Comparison of ENCODE assay signal across 33 cellular contexts in the genomic region with DNA sequence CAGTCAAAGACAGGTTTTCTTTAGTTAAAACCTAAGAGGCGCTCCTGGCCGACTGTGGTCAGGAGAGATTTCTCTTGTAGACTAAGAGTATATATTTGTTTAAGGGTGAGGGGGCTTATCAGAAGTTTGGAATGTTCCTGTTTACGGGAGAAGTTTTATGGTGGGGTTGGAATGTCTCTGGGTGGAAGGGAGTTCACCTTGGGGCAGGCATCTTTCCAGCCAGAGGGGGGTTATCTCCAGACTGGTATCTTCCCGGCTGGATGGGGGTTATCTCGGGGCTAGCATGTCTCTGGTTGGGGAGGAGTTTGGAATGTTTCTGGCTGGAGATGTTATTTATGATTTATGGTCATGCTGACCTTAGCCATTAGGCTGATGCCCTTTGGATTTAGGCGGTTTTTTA.
"Had no signal": no experiment of that assay in that cellular context is flagged by ENCODE, and none has a peak within 500 bp of the region (broad histone marks: within the 10 kb centered on the region; RNA-seq: fewer than 3 reads in every experiment).

No MANE protein-coding gene starts in this region.

- H3K27ac ChIP-seq: adrenal gland, SJCRH30, SK-N-MC, WERI-Rb-1 had no signal

- ATAC-seq: activated CD8-positive, alpha-beta memory T cell treated with anti-CD3 and anti-CD28 coated beads, Interleukin-2, amount 10 ng/mL, durations not matched to agents 7 days and 5 days; activated naive CD4-positive, alpha-beta T cell treated with anti-CD3 and anti-CD28 coated beads, Interleukin-2, amount 50 U/mL, for 72 hours; activated T-cell treated with anti-CD3 and anti-CD28 coated beads, Interleukin-2, amount 50 U/mL, for 72 hours; activated T-helper 17 cell treated with anti-CD3 and anti-CD28 coated beads, Interleukin-2, amount 50 U/mL, for 72 hours; Panc1 had no signal

- H3K36me3 ChIP-seq: adrenal gland, MG63, SJCRH30, WERI-Rb-1 had no signal

- H3K27me3 Mint-ChIP-seq: activated CD4-positive, alpha-beta memory T cell treated with anti-CD3 and anti-CD28 coated beads, Interleukin-2, amount 10 ng/mL, durations not matched to agents 7 days and 5 days; activated CD8-positive, alpha-beta memory T cell treated with anti-CD3 and anti-CD28 coated beads, Interleukin-2, amount 10 ng/mL, durations not matched to agents 7 days and 5 days; activated T-helper 17 cell treated with anti-CD3 and anti-CD28 coated beads, Interleukin-2, amount 50 U/mL, for 72 hours had no signal

- H3K27ac Mint-ChIP-seq: activated CD4-positive, alpha-beta memory T cell treated with anti-CD3 and anti-CD28 coated beads, Interleukin-2, amount 10 ng/mL, durations not matched to agents 7 days and 5 days; activated CD8-positive, alpha-beta memory T cell treated with anti-CD3 and anti-CD28 coated beads, Interleukin-2, amount 10 ng/mL, durations not matched to agents 7 days and 5 days; activated naive CD4-positive, alpha-beta T cell treated with anti-CD3 and anti-CD28 coated beads, Interleukin-2, amount 50 U/mL, for 72 hours; activated T-cell treated with anti-CD3 and anti-CD28 coated beads, Interleukin-2, amount 50 U/mL, for 72 hours; activated T-helper 17 cell treated with anti-CD3 and anti-CD28 coated beads, Interleukin-2, amount 50 U/mL, for 72 hours; brain had no signal

- H3K4me3 Mint-ChIP-seq: activated CD4-positive, alpha-beta memory T cell treated with anti-CD3 and anti-CD28 coated beads, Interleukin-2, amount 10 ng/mL, durations not matched to agents 7 days and 5 days; activated CD8-positive, alpha-beta memory T cell treated with anti-CD3 and anti-CD28 coated beads, Interleukin-2, amount 10 ng/mL, durations not matched to agents 7 days and 5 days; activated T-cell treated with anti-CD3 and anti-CD28 coated beads, Interleukin-2, amount 50 U/mL, for 72 hours; activated T-helper 17 cell treated with anti-CD3 and anti-CD28 coated beads, Interleukin-2, amount 50 U/mL, for 72 hours; brain had no signal

- H3K36me3 Mint-ChIP-seq: activated CD8-positive, alpha-beta memory T cell treated with anti-CD3 and anti-CD28 coated beads, Interleukin-2, amount 10 ng/mL, durations not matched to agents 7 days and 5 days; activated naive CD4-positive, alpha-beta T cell treated with anti-CD3 and anti-CD28 coated beads, Interleukin-2, amount 50 U/mL, for 72 hours; brain had no signal

- H3K4me1 ChIP-seq: adrenal gland, SJCRH30 had no signal

- H3K4me3 ChIP-seq: adrenal gland, MG63, SJCRH30, SK-N-MC had no signal

- DNase-seq: activated CD4-positive, alpha-beta memory T cell treated with anti-CD3 and anti-CD28 coated beads, Interleukin-2, amount 10 ng/mL, durations not matched to agents 7 days and 5 days; activated CD4-positive, alpha-beta T cell treated with anti-CD3 and anti-CD28 coated beads for 1 hour; activated CD4-positive, alpha-beta T cell treated with anti-CD3 and anti-CD28 coated beads for 48 hours; activated CD4-positive, CD25-positive, alpha-beta regulatory T cell; activated CD8-positive, alpha-beta memory T cell treated with anti-CD3 and anti-CD28 coated beads for 24 hours; activated CD8-positive, alpha-beta memory T cell treated with anti-CD3 and anti-CD28 coated beads, Interleukin-2, amount 10 ng/mL, durations not matched to agents 7 days and 5 days; activated CD8-positive, alpha-beta memory T cell treated with anti-CD3 and anti-CD28 coated beads, Interleukin-2, amount 50 U/mL, for 48 hours; activated gamma-delta T cell; activated naive CD4-positive, alpha-beta T cell treated with Interleukin-2 at 50 U/mL for 16 hours; activated T-cell treated with anti-CD3 and anti-CD28 coated beads, Interleukin-2, amount 50 U/mL, for 72 hours; adrenal gland; anterior cingulate cortex; caudate nucleus; cerebellar nuclear complex; Karpas-422; MG63; NCI-H1048; NCI-H1105 treated with DMSO at 0.1 percent for 48 hours; NCI-H1436; NCI-H1694; NCI-H1930; NCI-H2081 treated with DMSO at 0.1 percent for 48 hours; NCI-H345; NCI-H524 treated with DMSO at 0.1 percent for 48 hours; SHP77; SJCRH30; T1000; WERI-Rb-1 had no signal

- H3K4me1 Mint-ChIP-seq: activated CD4-positive, alpha-beta memory T cell treated with anti-CD3 and anti-CD28 coated beads, Interleukin-2, amount 10 ng/mL, durations not matched to agents 7 days and 5 days; activated CD8-positive, alpha-beta memory T cell treated with anti-CD3 and anti-CD28 coated beads, Interleukin-2, amount 10 ng/mL, durations not matched to agents 7 days and 5 days; activated T-helper 17 cell treated with anti-CD3 and anti-CD28 coated beads, Interleukin-2, amount 50 U/mL, for 72 hours; brain had no signal

- H3K9me3 ChIP-seq: adrenal gland, MG63, SJCRH30 had no signal

- H3K27me3 ChIP-seq: adrenal gland, MG63, SJCRH30 had no signal
